Comparison of ENCODE assay signal across 1 cellular context in the genomic region with DNA sequence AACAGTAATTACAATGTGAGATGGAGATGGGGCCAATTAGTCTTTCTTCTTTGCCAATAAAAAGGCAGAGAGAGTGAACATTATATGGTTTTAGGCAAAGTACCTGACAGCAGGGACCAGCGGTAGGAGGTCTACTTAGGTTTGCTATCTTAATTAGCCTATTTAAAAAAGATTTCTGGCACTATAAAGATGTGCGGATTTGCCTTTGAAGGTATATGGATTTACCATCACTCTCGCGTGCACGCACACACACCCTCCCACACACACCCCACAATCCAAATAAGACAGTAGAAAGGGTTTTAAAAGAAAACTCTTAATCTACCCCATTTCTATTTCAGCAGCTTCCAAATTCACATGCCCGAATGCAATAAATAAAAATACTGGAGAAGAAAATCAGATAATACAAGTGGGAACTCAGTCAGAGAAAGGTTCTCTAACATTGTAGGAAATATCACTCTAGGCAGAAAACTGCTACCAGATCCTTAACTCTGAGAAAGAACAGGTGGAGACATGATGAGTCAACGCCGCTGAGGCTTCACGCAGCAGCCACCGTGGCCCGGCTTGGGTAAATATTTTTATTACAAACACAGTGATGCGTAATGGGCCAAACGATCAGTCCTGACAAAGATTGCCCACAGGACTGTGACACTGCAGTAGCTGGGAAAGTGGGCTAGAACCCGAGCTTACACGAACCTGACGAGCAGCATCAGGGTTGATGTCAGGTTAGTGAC.
A peak's percentile ranks its signal among the peaks of the same experiment; 100 is the strongest.
TF ChIP-seq lines count a peak whose summit lies in the region.

No MANE protein-coding gene starts in this region.

TF ChIP-seq in HepG2, 621 proteins besides CTCF, POLR2A, EP300 and RAD21 (continued from another document and continues in another):
- no peak for TF ChIP-seq AGO1 (IDR thresholded peaks at IDR 0.05; ENCODE audit: low read depth, low read length, poor library complexity, severe bottlenecking)
- TF ChIP-seq IRF2 (CRISPR knock-in tag; IDR thresholded peaks at IDR 0.05): peak; percentile 72
- TF ChIP-seq FOXK2 (IDR thresholded peaks at IDR 0.05): no peak
- no peak for TF ChIP-seq ZNF407 (CRISPR knock-in tag; IDR thresholded peaks at IDR 0.05; ENCODE audit: not compliant biosample characterization)
- no peak for TF ChIP-seq ZNF704 (CRISPR knock-in tag; IDR thresholded peaks at IDR 0.05; ENCODE audit: borderline replicate concordance)
- TF ChIP-seq ZFP37 (CRISPR knock-in tag; IDR thresholded peaks at IDR 0.05; ENCODE audit: borderline replicate concordance): no peak
- no peak for TF ChIP-seq ZFY (CRISPR knock-in tag; IDR thresholded peaks at IDR 0.05)
- TF ChIP-seq, protein P1, sequence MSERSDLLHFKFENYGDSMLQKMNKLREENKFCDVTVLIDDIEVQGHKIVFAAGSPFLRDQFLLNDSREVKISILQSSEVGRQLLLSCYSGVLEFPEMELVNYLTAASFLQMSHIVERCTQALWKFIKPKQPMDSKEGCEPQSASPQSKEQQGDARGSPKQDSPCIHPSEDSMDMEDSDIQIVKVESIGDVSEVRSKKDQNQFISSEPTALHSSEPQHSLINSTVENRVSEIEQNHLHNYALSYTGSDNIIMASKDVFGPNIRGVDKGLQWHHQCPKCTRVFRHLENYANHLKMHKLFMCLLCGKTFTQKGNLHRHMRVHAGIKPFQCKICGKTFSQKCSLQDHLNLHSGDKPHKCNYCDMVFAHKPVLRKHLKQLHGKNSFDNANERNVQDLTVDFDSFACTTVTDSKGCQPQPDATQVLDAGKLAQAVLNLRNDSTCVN (CRISPR knock-in tag; IDR thresholded peaks at IDR 0.05; ENCODE audit: borderline replicate concordance): peak; percentile 30; the same call in 1 of the 2 replicates
- TF ChIP-seq ZNF703 (CRISPR knock-in tag; IDR thresholded peaks at IDR 0.05; ENCODE audit: borderline replicate concordance): no peak
- no peak for TF ChIP-seq ZNF713 (CRISPR knock-in tag; IDR thresholded peaks at IDR 0.05)
- no peak for TF ChIP-seq ZNF619 (CRISPR knock-in tag; IDR thresholded peaks at IDR 0.05)
- TF ChIP-seq CREB3 (CRISPR knock-in tag; IDR thresholded peaks at IDR 0.05): no peak
- no peak for TF ChIP-seq ATRX (CRISPR knock-in tag; IDR thresholded peaks at IDR 0.05; ENCODE audit: borderline replicate concordance)
- no peak for TF ChIP-seq HOXA5 (CRISPR knock-in tag; IDR thresholded peaks at IDR 0.05)
- peak; percentile 52; the same call in 1 of the 2 replicates for TF ChIP-seq ZNF788 (CRISPR knock-in tag; IDR thresholded peaks at IDR 0.05; ENCODE audit: borderline replicate concordance)
- TF ChIP-seq ZNF367 (CRISPR knock-in tag; IDR thresholded peaks at IDR 0.05; ENCODE audit: borderline replicate concordance): no peak
- TF ChIP-seq ZMYM2 (CRISPR knock-in tag; IDR thresholded peaks at IDR 0.05): no peak
- no peak for TF ChIP-seq KAT7 (CRISPR knock-in tag; IDR thresholded peaks at IDR 0.05; ENCODE audit: borderline replicate concordance)
- no peak for TF ChIP-seq FOXJ3 (CRISPR knock-in tag; IDR thresholded peaks at IDR 0.05; ENCODE audit: borderline replicate concordance)
- TF ChIP-seq, protein P2, sequence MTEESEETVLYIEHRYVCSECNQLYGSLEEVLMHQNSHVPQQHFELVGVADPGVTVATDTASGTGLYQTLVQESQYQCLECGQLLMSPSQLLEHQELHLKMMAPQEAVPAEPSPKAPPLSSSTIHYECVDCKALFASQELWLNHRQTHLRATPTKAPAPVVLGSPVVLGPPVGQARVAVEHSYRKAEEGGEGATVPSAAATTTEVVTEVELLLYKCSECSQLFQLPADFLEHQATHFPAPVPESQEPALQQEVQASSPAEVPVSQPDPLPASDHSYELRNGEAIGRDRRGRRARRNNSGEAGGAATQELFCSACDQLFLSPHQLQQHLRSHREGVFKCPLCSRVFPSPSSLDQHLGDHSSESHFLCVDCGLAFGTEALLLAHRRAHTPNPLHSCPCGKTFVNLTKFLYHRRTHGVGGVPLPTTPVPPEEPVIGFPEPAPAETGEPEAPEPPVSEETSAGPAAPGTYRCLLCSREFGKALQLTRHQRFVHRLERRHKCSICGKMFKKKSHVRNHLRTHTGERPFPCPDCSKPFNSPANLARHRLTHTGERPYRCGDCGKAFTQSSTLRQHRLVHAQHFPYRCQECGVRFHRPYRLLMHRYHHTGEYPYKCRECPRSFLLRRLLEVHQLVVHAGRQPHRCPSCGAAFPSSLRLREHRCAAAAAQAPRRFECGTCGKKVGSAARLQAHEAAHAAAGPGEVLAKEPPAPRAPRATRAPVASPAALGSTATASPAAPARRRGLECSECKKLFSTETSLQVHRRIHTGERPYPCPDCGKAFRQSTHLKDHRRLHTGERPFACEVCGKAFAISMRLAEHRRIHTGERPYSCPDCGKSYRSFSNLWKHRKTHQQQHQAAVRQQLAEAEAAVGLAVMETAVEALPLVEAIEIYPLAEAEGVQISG (CRISPR knock-in tag; IDR thresholded peaks at IDR 0.05): no peak
- TF ChIP-seq ZNF121 (CRISPR knock-in tag; IDR thresholded peaks at IDR 0.05): no peak
- no peak for TF ChIP-seq KMT2A (CRISPR knock-in tag; IDR thresholded peaks at IDR 0.05)
- no peak for TF ChIP-seq ZNF841 (CRISPR knock-in tag; IDR thresholded peaks at IDR 0.05; ENCODE audit: borderline replicate concordance)
- TF ChIP-seq ZMYM3 (CRISPR knock-in tag; IDR thresholded peaks at IDR 0.05): no peak
- TF ChIP-seq NFIB (CRISPR knock-in tag; IDR thresholded peaks at IDR 0.05; ENCODE audit: borderline replicate concordance): no peak
- TF ChIP-seq MTF2 (CRISPR knock-in tag; IDR thresholded peaks at IDR 0.05; ENCODE audit: borderline replicate concordance): no peak
- TF ChIP-seq TMF1 (CRISPR knock-in tag; IDR thresholded peaks at IDR 0.05; ENCODE audit: low read depth): no peak
- TF ChIP-seq DBP (CRISPR knock-in tag; IDR thresholded peaks at IDR 0.05; ENCODE audit: not compliant biosample characterization): no peak
- TF ChIP-seq NFYC (CRISPR knock-in tag; IDR thresholded peaks at IDR 0.05): no peak
- TF ChIP-seq, protein P3, sequence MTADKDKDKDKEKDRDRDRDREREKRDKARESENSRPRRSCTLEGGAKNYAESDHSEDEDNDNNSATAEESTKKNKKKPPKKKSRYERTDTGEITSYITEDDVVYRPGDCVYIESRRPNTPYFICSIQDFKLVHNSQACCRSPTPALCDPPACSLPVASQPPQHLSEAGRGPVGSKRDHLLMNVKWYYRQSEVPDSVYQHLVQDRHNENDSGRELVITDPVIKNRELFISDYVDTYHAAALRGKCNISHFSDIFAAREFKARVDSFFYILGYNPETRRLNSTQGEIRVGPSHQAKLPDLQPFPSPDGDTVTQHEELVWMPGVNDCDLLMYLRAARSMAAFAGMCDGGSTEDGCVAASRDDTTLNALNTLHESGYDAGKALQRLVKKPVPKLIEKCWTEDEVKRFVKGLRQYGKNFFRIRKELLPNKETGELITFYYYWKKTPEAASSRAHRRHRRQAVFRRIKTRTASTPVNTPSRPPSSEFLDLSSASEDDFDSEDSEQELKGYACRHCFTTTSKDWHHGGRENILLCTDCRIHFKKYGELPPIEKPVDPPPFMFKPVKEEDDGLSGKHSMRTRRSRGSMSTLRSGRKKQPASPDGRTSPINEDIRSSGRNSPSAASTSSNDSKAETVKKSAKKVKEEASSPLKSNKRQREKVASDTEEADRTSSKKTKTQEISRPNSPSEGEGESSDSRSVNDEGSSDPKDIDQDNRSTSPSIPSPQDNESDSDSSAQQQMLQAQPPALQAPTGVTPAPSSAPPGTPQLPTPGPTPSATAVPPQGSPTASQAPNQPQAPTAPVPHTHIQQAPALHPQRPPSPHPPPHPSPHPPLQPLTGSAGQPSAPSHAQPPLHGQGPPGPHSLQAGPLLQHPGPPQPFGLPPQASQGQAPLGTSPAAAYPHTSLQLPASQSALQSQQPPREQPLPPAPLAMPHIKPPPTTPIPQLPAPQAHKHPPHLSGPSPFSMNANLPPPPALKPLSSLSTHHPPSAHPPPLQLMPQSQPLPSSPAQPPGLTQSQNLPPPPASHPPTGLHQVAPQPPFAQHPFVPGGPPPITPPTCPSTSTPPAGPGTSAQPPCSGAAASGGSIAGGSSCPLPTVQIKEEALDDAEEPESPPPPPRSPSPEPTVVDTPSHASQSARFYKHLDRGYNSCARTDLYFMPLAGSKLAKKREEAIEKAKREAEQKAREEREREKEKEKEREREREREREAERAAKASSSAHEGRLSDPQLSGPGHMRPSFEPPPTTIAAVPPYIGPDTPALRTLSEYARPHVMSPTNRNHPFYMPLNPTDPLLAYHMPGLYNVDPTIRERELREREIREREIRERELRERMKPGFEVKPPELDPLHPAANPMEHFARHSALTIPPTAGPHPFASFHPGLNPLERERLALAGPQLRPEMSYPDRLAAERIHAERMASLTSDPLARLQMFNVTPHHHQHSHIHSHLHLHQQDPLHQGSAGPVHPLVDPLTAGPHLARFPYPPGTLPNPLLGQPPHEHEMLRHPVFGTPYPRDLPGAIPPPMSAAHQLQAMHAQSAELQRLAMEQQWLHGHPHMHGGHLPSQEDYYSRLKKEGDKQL (CRISPR knock-in tag; IDR thresholded peaks at IDR 0.05; ENCODE audit: low read depth): no peak
- TF ChIP-seq GMEB2 (CRISPR knock-in tag; IDR thresholded peaks at IDR 0.05; ENCODE audit: low read depth): no peak
- no peak for TF ChIP-seq U2AF2 (IDR thresholded peaks at IDR 0.05; ENCODE audit: low read depth, low read length)
